9 cellular contexts compared by ENCODE assay signal in genomic region chr1:31645274-31645568, GRCh38. TPM values are rescaled to one million over a fixed set of nuclear protein-coding genes. Genes with fewer than 3 reads are reported as not detected.
A peak's percentile ranks its signal among the peaks of the same experiment; 100 is the strongest.
DNase-seq lines count a peak whose midpoint lies in the region; ATAC-seq, FAIRE-seq and TF ChIP-seq lines count a peak whose summit lies in the region.
"Had no signal": no experiment of that assay in that cellular context is flagged by ENCODE, and none has a peak within 500 bp of the region (broad histone marks: within the 10 kb centered on the region; RNA-seq: fewer than 3 reads in every experiment).

No MANE protein-coding gene starts in this region.

- TF ChIP-seq CTCF in C4-2B (conservative IDR thresholded peaks at IDR 0.05) (no peak), PC-9 (conservative IDR thresholded peaks at IDR 0.05) (no peak), endothelial cell of umbilical vein (IDR thresholded peaks at IDR 0.05; ENCODE audit: extremely low read depth in 1 of 2, insufficient read depth in 1 of 2, low read depth in 1 of 2, low read length in 2 of 2) (no peak), neural cell (IDR thresholded peaks at IDR 0.05; ENCODE audit: poor library complexity, severe bottlenecking) (no peak)

- BruUV-seq in PC-9 (replicated peaks; lab: Mats Ljungman, UMichigan) (TSS peak; percentile 70), endothelial cell of umbilical vein (replicated peaks; lab: Mats Ljungman, UMichigan) (TSS peak; percentile 56)

- H3F3A ChIP-seq in PC-9 (ENCODE audit: insufficient read depth, low read depth) (peaks cover 38% of the 10 kb centered on the region), neural cell (ENCODE audit: insufficient read depth, low read length, poor library complexity, severe bottlenecking) (no peaks in the 10 kb centered on the region)

- CTCF ChIA-PET in PC-9 (lab: Charles Lee), result interaction anchor here (0.5 to 0.6 kb wide), 6 partner anchors 16 to 534 kb away, joined by 3 to 10 read pairs (median 6); partner anchors contain the start of gene TXLNA
- CTCF ChIA-PET in endothelial cell of umbilical vein (lab: Charles Lee), result interaction anchor here (0.8 to 1.4 kb wide), 10 partner anchors 9 to 171 kb away, joined by 3 to 9 read pairs (median 4); partner anchors contain the start of gene SPOCD1

- peak; percentile 34 for TF ChIP-seq RAD21 in neural cell (conservative IDR thresholded peaks at IDR 0.05)

- H3K27me3 ChIP-seq in PC-9 (ENCODE audit: insufficient read depth, low read depth) (no peaks in the 10 kb centered on the region), endothelial cell of umbilical vein (ENCODE audit: control insufficient read depth in 2 of 2, insufficient read depth in 2 of 2, low read length in 2 of 2) (no peaks in the 10 kb centered on the region), neural cell (ENCODE audit: insufficient read depth, low read depth, low read length) (no peaks in the 10 kb centered on the region)

- H4K20me1 ChIP-seq in PC-9 (ENCODE audit: insufficient read depth) (peaks cover under 1% of the 10 kb centered on the region; the same call in 1 of the 2 replicates), endothelial cell of umbilical vein (replicated peaks; ENCODE audit: control insufficient read depth, extremely low read depth, insufficient read depth, low read length) (no peaks in the 10 kb centered on the region), neural cell (ENCODE audit: insufficient read depth) (no peaks in the 10 kb centered on the region)

- FAIRE-seq in endothelial cell of umbilical vein (lab: Jason Lieb, UNC), result no peak

- peak overlapping the region; percentile 87 for H3K9ac ChIP-seq in endothelial cell of umbilical vein (replicated peaks; ENCODE audit: extremely low read depth, insufficient read depth, low read length)
- H3K9ac ChIP-seq in neural cell (ENCODE audit: low read length), result peak overlapping the region; percentile 94

- TF ChIP-seq EP300 in neural cell (conservative IDR thresholded peaks at IDR 0.05; ENCODE audit: poor library complexity, severe bottlenecking), result no peak

- H3K36me3 ChIP-seq in PC-9 (ENCODE audit: low read depth) (peaks cover 5% of the 10 kb centered on the region; the same call in 1 of the 2 replicates), endothelial cell of umbilical vein (ENCODE audit: control insufficient read depth in 2 of 2, extremely low read depth in 1 of 2, insufficient read depth in 2 of 2, low read length in 2 of 2) (no peaks in the 10 kb centered on the region), neural cell (ENCODE audit: insufficient read depth, low read length) (no peaks in the 10 kb centered on the region)

- H3K79me2 ChIP-seq in PC-9 (ENCODE audit: low read depth), result peaks cover 54% of the 10 kb centered on the region
- peaks cover 31% of the 10 kb centered on the region for H3K79me2 ChIP-seq in endothelial cell of umbilical vein (ENCODE audit: control insufficient read depth, insufficient read depth, low read length)
- peaks cover 18% of the 10 kb centered on the region for H3K79me2 ChIP-seq in neural cell (replicated peaks; ENCODE audit: insufficient read depth, low read length)

- dilution Hi-C loops in endothelial cell of umbilical vein (cut with MboI; ENCODE audit: extremely low pct_ligation_motif_present, low sequenced_read_pairs), result no loop called here

- no peak for TF ChIP-seq POLR2A in endothelial cell of umbilical vein (IDR thresholded peaks at IDR 0.05; ENCODE audit: low read depth, low read length)

- H3K9me2 ChIP-seq in PC-9 (ENCODE audit: insufficient read depth) (no peaks in the 10 kb centered on the region), neural cell (ENCODE audit: insufficient read depth, low read length) (no peaks in the 10 kb centered on the region)

- no peaks in the 10 kb centered on the region for H3K9me3 ChIP-seq in PC-9 (ENCODE audit: insufficient read depth, low read depth)
- H3K9me3 ChIP-seq in endothelial cell of umbilical vein (replicated peaks; ENCODE audit: control insufficient read depth, insufficient read depth, low read length), result no peaks in the 10 kb centered on the region
- H3K9me3 ChIP-seq in neural cell (ENCODE audit: low read length), result no peaks in the 10 kb centered on the region

- H2AFZ ChIP-seq in PC-9 (peak overlapping the region; percentile 82), endothelial cell of umbilical vein (ENCODE audit: low read depth, low read length) (peak overlapping the region; percentile 74), neural cell (ENCODE audit: low read depth, low read length) (peak overlapping the region; percentile 42)

- no peaks in the 10 kb centered on the region for H3K9me1 ChIP-seq in endothelial cell of umbilical vein (replicated peaks; ENCODE audit: control insufficient read depth, extremely low read depth, insufficient read depth, low read length)

- DNase-seq in PC-9, result no peak
- DNase-seq in endothelial cell of umbilical vein (ENCODE audit: low read depth, low spot score), result no peak
- DNase-seq in T-helper 9 cell, result no peak
- DNase-seq in kidney tubule cell (ENCODE audit: low spot score), result no peak

- H3K4me3 ChIP-seq in PC-9, result peak overlapping the region; percentile 76
- H3K4me3 ChIP-seq in endothelial cell of umbilical vein (replicated peaks in 1 of 3; ENCODE audit: insufficient read depth in 1 of 3, low read depth in 1 of 3, low read length in 3 of 3), result peak overlapping the region; percentile 53 to 93 (median 68)
- peak overlapping the region; percentile 79 for H3K4me3 ChIP-seq in neural cell (ENCODE audit: low read length)

- ATAC-seq in GM18909 (IDR thresholded peaks at IDR 0.05; ENCODE audit: poor library complexity, unreplicated experiment) (no peak), HG03025 (IDR thresholded peaks at IDR 0.05; ENCODE audit: low FRiP score, unreplicated experiment) (no peak)

- intact Hi-C loops in PC-9 (cut with micrococcal nuclease; ENCODE audit: unreplicated experiment) (loop anchor here (5.0 kb wide), 1 partner anchor 68 kb away; the partner anchor contains the start of gene TINAGL1), endothelial cell of umbilical vein (cut with micrococcal nuclease) (loop anchor here (1.0 to 10.0 kb wide), 3 partner anchors 56 to 290 kb away; partner anchors contain the start of gene PTP4A2)

- H3K27ac ChIP-seq in C4-2B, result peak overlapping the region; percentile 96
- peak overlapping the region; percentile 81 for H3K27ac ChIP-seq in PC-9
- peak overlapping the region; percentile 90 for H3K27ac ChIP-seq in endothelial cell of umbilical vein (ENCODE audit: insufficient read depth, low read depth, low read length)
- peak overlapping the region; percentile 95 for H3K27ac ChIP-seq in neural cell (ENCODE audit: low read length)

- peak overlapping the region; percentile 94 for H3K4me2 ChIP-seq in PC-9
- peak overlapping the region; percentile 85 for H3K4me2 ChIP-seq in endothelial cell of umbilical vein (ENCODE audit: insufficient read depth, low read length)
- peak overlapping the region; percentile 68 for H3K4me2 ChIP-seq in neural cell (ENCODE audit: low read length)

- POLR2A ChIA-PET in PC-9 (lab: Charles Lee; ENCODE audit: unreplicated experiment) (interaction anchor here (0.6 to 0.7 kb wide), 8 partner anchors 21 to 749 kb away, joined by 3 to 16 read pairs (median 5); partner anchors contain the start of gene BSDC1), endothelial cell of umbilical vein (lab: Charles Lee) (interaction anchor here (0.8 kb wide), 2 partner anchors 12 to 57 kb away, joined by 3 to 4 read pairs; no protein-coding TSS in a partner anchor)

- peaks cover 32% of the 10 kb centered on the region for H3K4me1 ChIP-seq in PC-9 (replicated peaks; ENCODE audit: insufficient read depth)
- H3K4me1 ChIP-seq in endothelial cell of umbilical vein (ENCODE audit: control insufficient read depth, extremely low read depth, insufficient read depth, low read length), result peaks cover 22% of the 10 kb centered on the region

TF ChIP-seq in endothelial cell of umbilical vein, 7 proteins besides CTCF, POLR2A, EP300 and RAD21 (continues in another document):
- no peak for TF ChIP-seq MYC (IDR thresholded peaks at IDR 0.05; ENCODE audit: low read depth, low read length)
- no peak for TF ChIP-seq EZH2 (IDR thresholded peaks at IDR 0.05; ENCODE audit: borderline replicate concordance, low read depth, low read length, severe bottlenecking)

TF ChIP-seq in neural cell, 6 proteins besides CTCF, POLR2A, EP300 and RAD21 (continues in another document):
- no peak for TF ChIP-seq EZH2 (IDR thresholded peaks at IDR 0.05; ENCODE audit: borderline replicate concordance, insufficient read depth, low read length, poor library complexity, severe bottlenecking)

RNA-seq across cellular contexts. Expression of gene PEF1, which starts 0.5 kb away (rescaled TPM):
- total RNA-seq in PC-9 (2021), result 40.3 and 44.5 TPM in 2 replicates
- total RNA-seq in endothelial cell of umbilical vein, result 66.5 and 73.3 TPM in 2 replicates
- 149 and 161 TPM in 2 replicates for polyA plus RNA-seq in endothelial cell of umbilical vein
- polyA plus RNA-seq in endothelial cell of umbilical vein (2011; cell fraction: cytosol; rRNA removed), result 110 and 120 TPM in 2 replicates
- 66.4 and 77.8 TPM in 2 replicates for polyA plus RNA-seq in endothelial cell of umbilical vein (2011; cell fraction: nucleus; rRNA removed)
- 59.1 and 59.8 TPM in 2 replicates for polyA plus RNA-seq in endothelial cell of umbilical vein (2012)
- 133 and 137 TPM in 2 replicates for polyA minus RNA-seq in endothelial cell of umbilical vein
- polyA minus RNA-seq in endothelial cell of umbilical vein (2011; cell fraction: cytosol; rRNA and poly(A)+ RNA removed), result 41.0 TPM
- 24.5 and 30.0 TPM in 2 replicates for polyA minus RNA-seq in endothelial cell of umbilical vein (2011; cell fraction: nucleus; rRNA and poly(A)+ RNA removed)
- 48.2 and 51.1 TPM in 2 replicates for polyA plus RNA-seq in neural cell
- polyA minus RNA-seq in neural cell, result 36.1 and 41.9 TPM in 2 replicates

RNA-seq across cellular contexts. Expression of gene HCRTR1, which starts 27.7 kb away (rescaled TPM):
- total RNA-seq in PC-9 (2021) (not detected in 2 replicates), endothelial cell of umbilical vein (0.93 and 1.4 TPM in 2 replicates)
- polyA plus RNA-seq in endothelial cell of umbilical vein (1.3 and 1.5 TPM in 2 replicates), neural cell (0.34 and 0.37 TPM in 2 replicates)
- 0.75 and 0.86 TPM in 2 replicates for polyA plus RNA-seq in endothelial cell of umbilical vein (2011; cell fraction: cytosol; rRNA removed)
- 3.1 and 3.2 TPM in 2 replicates for polyA plus RNA-seq in endothelial cell of umbilical vein (2011; cell fraction: nucleus; rRNA removed)
- polyA plus RNA-seq in endothelial cell of umbilical vein (2012), result 0.32 and 0.57 TPM in 2 replicates
- polyA minus RNA-seq in endothelial cell of umbilical vein (1.5 and 1.7 TPM in 2 replicates), neural cell (0.35 TPM in 1 of 2 replicates, not detected in the other)
- not detected for polyA minus RNA-seq in endothelial cell of umbilical vein (2011; cell fraction: cytosol; rRNA and poly(A)+ RNA removed)
- 1.0 and 1.1 TPM in 2 replicates for polyA minus RNA-seq in endothelial cell of umbilical vein (2011; cell fraction: nucleus; rRNA and poly(A)+ RNA removed)
- total RNA-seq: T-helper 2 cell treated with Interferon-gamma antibody and Interleukin-4, amounts not matched to agents 100 ng/mL and 5 ng/mL, for 36 hours had no signal

RNA-seq across cellular contexts. Expression of gene COL16A1, which starts 58.6 kb away (rescaled TPM):
- total RNA-seq in PC-9 (2021) (3.6 and 4.8 TPM in 2 replicates), endothelial cell of umbilical vein (1.2 and 2.7 TPM in 2 replicates)
- polyA plus RNA-seq in endothelial cell of umbilical vein (0.68 and 0.75 TPM in 2 replicates), neural cell (3.4 and 4.4 TPM in 2 replicates)
- polyA plus RNA-seq in endothelial cell of umbilical vein (2011; cell fraction: cytosol; rRNA removed), result 0.80 and 0.86 TPM in 2 replicates
- polyA plus RNA-seq in endothelial cell of umbilical vein (2011; cell fraction: nucleus; rRNA removed), result 7.3 and 7.6 TPM in 2 replicates
- polyA plus RNA-seq in endothelial cell of umbilical vein (2012), result 1.1 and 1.2 TPM in 2 replicates
- polyA minus RNA-seq in endothelial cell of umbilical vein (0.66 and 2.0 TPM in 2 replicates), neural cell (1.5 and 2.1 TPM in 2 replicates)
- not detected for polyA minus RNA-seq in endothelial cell of umbilical vein (2011; cell fraction: cytosol; rRNA and poly(A)+ RNA removed)
- polyA minus RNA-seq in endothelial cell of umbilical vein (2011; cell fraction: nucleus; rRNA and poly(A)+ RNA removed), result 1.0 and 1.3 TPM in 2 replicates
- total RNA-seq: T-helper 2 cell treated with Interferon-gamma antibody and Interleukin-4, amounts not matched to agents 100 ng/mL and 5 ng/mL, for 36 hours had no signal
